8 cellular contexts compared by ENCODE assay signal in genomic region chr6:25991785-25992412, GRCh38. TPM values are rescaled to one million over a fixed set of nuclear protein-coding genes. Genes with fewer than 3 reads are reported as not detected.
A peak's percentile ranks its signal among the peaks of the same experiment; 100 is the strongest.
DNase-seq lines count a peak whose midpoint lies in the region; ATAC-seq and TF ChIP-seq lines count a peak whose summit lies in the region.

No MANE protein-coding gene starts in this region.

- H3K9me3 Mint-ChIP-seq in activated CD4-positive, alpha-beta T cell treated with anti-CD3 and anti-CD28 coated beads, Interleukin-2, amount 10 ng/mL, durations not matched to agents 24 days and 14 days, result no peaks in the 10 kb centered on the region

- peaks cover 18% of the 10 kb centered on the region for H3K36me3 Mint-ChIP-seq in activated CD4-positive, alpha-beta T cell treated with anti-CD3 and anti-CD28 coated beads, Interleukin-2, amount 10 ng/mL, durations not matched to agents 24 days and 14 days (ENCODE audit: low read depth)

- peak overlapping the region; percentile 95 for H3K27ac Mint-ChIP-seq in activated CD4-positive, alpha-beta T cell treated with anti-CD3 and anti-CD28 coated beads, Interleukin-2, amount 10 ng/mL, durations not matched to agents 24 days and 14 days

- no peaks in the 10 kb centered on the region for H3K9me3 ChIP-seq in left lung

- H3K36me3 ChIP-seq in left lung, result peaks cover 0 to 6% of the 10 kb centered on the region in 2 donors

- H3K4me3 Mint-ChIP-seq in activated CD4-positive, alpha-beta T cell treated with anti-CD3 and anti-CD28 coated beads, Interleukin-2, amount 10 ng/mL, durations not matched to agents 24 days and 14 days, result peak overlapping the region; percentile 98

- peaks cover 22% of the 10 kb centered on the region for H3K4me1 Mint-ChIP-seq in activated CD4-positive, alpha-beta T cell treated with anti-CD3 and anti-CD28 coated beads, Interleukin-2, amount 10 ng/mL, durations not matched to agents 24 days and 14 days

- H3K4me3 ChIP-seq in left lung, result peak overlapping the region; percentile 39 to 48

- TF ChIP-seq CTCF in left lung (IDR thresholded peaks at IDR 0.05), result no peak

- peak; percentile 17 for ATAC-seq in GM18870 (IDR thresholded peaks at IDR 0.05; ENCODE audit: unreplicated experiment)
- ATAC-seq in HG03097 (IDR thresholded peaks at IDR 0.05; ENCODE audit: low FRiP score, unreplicated experiment), result peak; percentile 39
- ATAC-seq in left lung, result peak; percentile 71

- H3K27ac ChIP-seq in left lung, result peak overlapping the region; percentile 84 to 90

- no peaks in the 10 kb centered on the region for H3K27me3 ChIP-seq in left lung

- in situ Hi-C loops in ACHN (cut with HindIII; ENCODE audit: low pct_ligation_motif_present, low pct_unique_long_range_greater_than_20kb, low sequenced_read_pairs), result no loop called here

- H3K4me1 ChIP-seq in left lung, result peaks cover 0 to 15% of the 10 kb centered on the region in 2 donors

- intact Hi-C loops in activated CD4-positive, alpha-beta T cell treated with anti-CD3 and anti-CD28 coated beads, Interleukin-2, amount 10 ng/mL, durations not matched to agents 24 days and 14 days (cut with micrococcal nuclease), result loop anchor here (1.0 to 2.0 kb wide), 4 partner anchors 15 to 47 kb away; partner anchors contain the start of gene TRIM38
- intact Hi-C loops in left lung (cut with DNase I), result no loop called here

- H3K27me3 Mint-ChIP-seq in activated CD4-positive, alpha-beta T cell treated with anti-CD3 and anti-CD28 coated beads, Interleukin-2, amount 10 ng/mL, durations not matched to agents 24 days and 14 days, result no peaks in the 10 kb centered on the region

- DNase-seq in ACHN (peak; percentile 61), NCI-H345 treated with DMSO at 0.1 percent for 48 hours (lab: John Stamatoyannopoulos, UW; ENCODE audit: unreplicated experiment) (peak; percentile 51), dermis blood vessel endothelial cell (peak; percentile 70), left lung (peak; percentile 85 to 95)
- peak; percentile 85 for DNase-seq in activated CD4-positive, alpha-beta T cell treated with anti-CD3 and anti-CD28 coated beads, Interleukin-2, amount 10 ng/mL, durations not matched to agents 24 days and 14 days
- DNase-seq in stimulated activated CD4-positive, alpha-beta T cell treated with anti-CD3 and anti-CD28 coated beads, Interleukin-1b, Interleukin-23, amount 100 ng/mL, for 48 hours, result peak; percentile 46

RNA-seq across cellular contexts. Expression of gene TRIM38, which starts 29.3 kb away (rescaled TPM):
- total RNA-seq in activated CD4-positive, alpha-beta T cell treated with anti-CD3 and anti-CD28 coated beads, Interleukin-2, amount 10 ng/mL, durations not matched to agents 24 days and 14 days, result 23.0 and 24.5 TPM in 2 replicates
- total RNA-seq in dermis blood vessel endothelial cell, result 8.9 and 9.9 TPM in 2 replicates
- 10 to 100 TPM; 13.1 to 15.9 TPM for total RNA-seq in left lung

Comparison
In these comparisons a context has a peak if more than half of its experiments do, and no peak if none do; other contexts are left out.
1. Peak in every context shown above with its lines: DNase-seq, ATAC-seq, H3K4me3 ChIP-seq and H3K27ac ChIP-seq.
2. ATAC-seq: peak in every context shown above with its lines; median percentile 71 in left lung; 39 in HG03097; 17 in GM18870.